In the genomic region with DNA sequence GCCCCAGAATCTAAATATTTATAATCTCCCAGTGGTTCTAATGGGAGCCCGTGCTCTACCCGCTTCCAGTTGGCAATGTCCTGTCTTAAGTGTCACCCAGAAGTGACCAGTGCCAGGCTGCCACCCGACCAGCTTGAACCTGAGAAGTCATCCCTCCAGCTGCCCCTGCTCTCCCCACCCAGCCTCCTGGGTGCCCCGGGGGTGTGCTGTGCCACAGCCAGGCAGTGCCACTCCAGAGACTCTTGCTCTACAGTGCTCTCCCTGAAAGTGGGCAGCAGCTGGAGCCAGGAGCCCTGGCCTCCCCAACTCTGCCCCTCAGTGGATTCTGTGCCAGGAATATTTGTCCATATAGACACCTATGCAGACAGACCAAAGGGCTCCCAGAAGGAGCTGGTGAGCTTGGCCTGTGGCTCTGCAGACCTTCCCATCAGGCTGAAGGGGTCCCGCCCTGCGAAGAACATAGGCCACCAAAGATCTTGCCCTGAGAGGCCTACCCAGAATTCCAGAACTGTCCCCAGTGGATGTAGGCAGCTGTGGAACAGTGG, we compare ENCODE assay signal across 20 cellular contexts. TPM values are rescaled to one million over a fixed set of nuclear protein-coding genes. Genes with fewer than 3 reads are reported as not detected.
"Had no signal": no experiment of that assay in that cellular context is flagged by ENCODE, and none has a peak within 500 bp of the region (broad histone marks: within the 10 kb centered on the region; RNA-seq: fewer than 3 reads in every experiment).

No MANE protein-coding gene starts in this region.

- DNase-seq: activated CD4-positive, alpha-beta memory T cell treated with anti-CD3 and anti-CD28 coated beads for 36 hours; activated CD4-positive, CD25-positive, alpha-beta regulatory T cell treated with anti-CD3 and anti-CD28 coated beads, Interleukin-2, amount 50 U/mL, for 72 hours; amniotic stem cell; hippocampal formation; SIG-M5; stimulated activated CD4-positive, alpha-beta T cell treated with anti-CD3 and anti-CD28 coated beads, Interleukin-1b, Interleukin-23, amount 100 ng/mL, for 48 hours; stimulated activated naive B cell treated with anti-CD40 and anti-IgM and Interleukin-4, amounts not matched to agents 10 μg/mL and 1 μg/mL and 100 μg/mL, for 72 hours had no signal

- H3K9me3 ChIP-seq: body of pancreas had no signal

- H3K27me3 ChIP-seq: body of pancreas, dorsolateral prefrontal cortex had no signal

- H3K4me3 Mint-ChIP-seq: activated CD4-positive, alpha-beta memory T cell treated with anti-CD3 and anti-CD28 coated beads for 36 hours; activated naive CD4-positive, alpha-beta T cell treated with anti-CD3 and anti-CD28 coated beads, Interleukin-2, amount 50 U/mL, for 24 hours; activated T-helper 1 cell treated with anti-CD3 and anti-CD28 coated beads, Interleukin-12 subunit alpha, Interleukin-12 subunit beta, Interleukin-2, Interleukin-4 antibody, amounts not matched to agents 30 ng/mL and 10 ng/mL and 1 ng/mL, durations not matched to agents 14 hours and 24 hours and 36 hours; memory B cell; neural crest cell; stimulated activated naive B cell treated with anti-CD40 and anti-IgM and Interleukin-4, amounts not matched to agents 10 μg/mL and 1 μg/mL and 100 μg/mL, for 72 hours had no signal

- H2AFZ ChIP-seq: parathyroid adenoma had no signal

- H3K9me3 Mint-ChIP-seq: activated CD4-positive, alpha-beta memory T cell treated with anti-CD3 and anti-CD28 coated beads for 36 hours; activated naive CD4-positive, alpha-beta T cell treated with anti-CD3 and anti-CD28 coated beads, Interleukin-2, amount 50 U/mL, for 24 hours; activated T-helper 1 cell treated with anti-CD3 and anti-CD28 coated beads, Interleukin-12 subunit alpha, Interleukin-12 subunit beta, Interleukin-2, Interleukin-4 antibody, amounts not matched to agents 30 ng/mL and 10 ng/mL and 1 ng/mL, durations not matched to agents 14 hours and 24 hours and 36 hours; memory B cell; neural crest cell; stimulated activated naive B cell treated with anti-CD40 and anti-IgM and Interleukin-4, amounts not matched to agents 10 μg/mL and 1 μg/mL and 100 μg/mL, for 72 hours had no signal

- H3K27me3 Mint-ChIP-seq: activated CD4-positive, alpha-beta memory T cell treated with anti-CD3 and anti-CD28 coated beads for 36 hours; activated naive CD4-positive, alpha-beta T cell treated with anti-CD3 and anti-CD28 coated beads, Interleukin-2, amount 50 U/mL, for 24 hours had no signal

- H3K4me3 ChIP-seq: body of pancreas, dorsolateral prefrontal cortex had no signal

- H3K9ac ChIP-seq: parathyroid adenoma had no signal

- H3K36me3 Mint-ChIP-seq: activated CD4-positive, alpha-beta memory T cell treated with anti-CD3 and anti-CD28 coated beads for 36 hours; activated naive CD4-positive, alpha-beta T cell treated with anti-CD3 and anti-CD28 coated beads, Interleukin-2, amount 50 U/mL, for 24 hours; memory B cell; stimulated activated naive B cell treated with anti-CD40 and anti-IgM and Interleukin-4, amounts not matched to agents 10 μg/mL and 1 μg/mL and 100 μg/mL, for 72 hours had no signal

- H3K4me1 ChIP-seq: parathyroid adenoma had no signal

- H3K27ac ChIP-seq: body of pancreas, parathyroid adenoma had no signal

- H3K27ac Mint-ChIP-seq: activated CD4-positive, alpha-beta memory T cell treated with anti-CD3 and anti-CD28 coated beads for 36 hours; activated naive CD4-positive, alpha-beta T cell treated with anti-CD3 and anti-CD28 coated beads, Interleukin-2, amount 50 U/mL, for 24 hours; memory B cell; stimulated activated naive B cell treated with anti-CD40 and anti-IgM and Interleukin-4, amounts not matched to agents 10 μg/mL and 1 μg/mL and 100 μg/mL, for 72 hours had no signal

RNA-seq across cellular contexts. Expression of a gene that starts 9.0 kb away (rescaled TPM):
- total RNA-seq: activated CD4-positive, alpha-beta memory T cell treated with anti-CD3 and anti-CD28 coated beads for 36 hours; activated T-helper 1 cell treated with anti-CD3 and anti-CD28 coated beads, Interleukin-12 subunit alpha, Interleukin-12 subunit beta, Interleukin-2, Interleukin-4 antibody, amounts not matched to agents 30 ng/mL and 10 ng/mL and 1 ng/mL, durations not matched to agents 14 hours and 24 hours and 36 hours; cerebellum; esophagus mucosa; glomerular endothelial cell; neural crest cell; right cardiac atrium; subcutaneous adipose tissue; urinary bladder had no signal
- polyA plus RNA-seq: right cardiac atrium had no signal
